ENCODE assay signal across 1 cellular context in the genomic region with DNA sequence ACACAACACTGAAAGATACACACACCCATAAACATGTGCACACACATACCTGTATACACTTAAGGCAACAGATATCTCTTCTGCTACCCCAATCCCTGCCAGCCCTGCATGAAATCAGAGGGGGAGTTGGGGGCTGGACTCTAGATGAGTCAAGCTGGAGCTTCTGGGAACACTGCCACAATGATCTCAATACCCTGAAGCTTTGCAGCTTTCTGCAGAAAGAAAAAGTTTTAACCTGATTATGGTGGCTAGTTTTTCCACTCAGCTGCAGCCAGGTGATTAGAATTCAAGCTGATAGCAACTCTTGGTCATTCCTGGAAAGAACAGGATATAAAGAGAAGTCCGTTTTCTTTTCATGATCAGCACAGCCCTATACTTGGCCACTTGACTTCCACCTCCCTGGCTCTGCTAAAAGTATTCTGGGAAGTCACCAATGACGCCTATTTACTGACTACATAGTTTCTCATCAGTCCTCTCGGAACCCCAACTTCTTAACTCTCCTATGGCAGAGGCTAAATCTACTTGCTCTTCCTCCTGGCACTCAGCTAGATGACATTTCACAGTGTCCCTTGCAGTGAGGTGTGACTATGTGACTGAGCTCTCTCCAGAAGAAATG.
TF ChIP-seq lines count a peak whose summit lies in the region.

No MANE protein-coding gene starts in this region.

TF ChIP-seq in HepG2, 621 proteins besides CTCF, POLR2A, EP300 and RAD21 (continued from another document):
- TF ChIP-seq, protein P1, sequence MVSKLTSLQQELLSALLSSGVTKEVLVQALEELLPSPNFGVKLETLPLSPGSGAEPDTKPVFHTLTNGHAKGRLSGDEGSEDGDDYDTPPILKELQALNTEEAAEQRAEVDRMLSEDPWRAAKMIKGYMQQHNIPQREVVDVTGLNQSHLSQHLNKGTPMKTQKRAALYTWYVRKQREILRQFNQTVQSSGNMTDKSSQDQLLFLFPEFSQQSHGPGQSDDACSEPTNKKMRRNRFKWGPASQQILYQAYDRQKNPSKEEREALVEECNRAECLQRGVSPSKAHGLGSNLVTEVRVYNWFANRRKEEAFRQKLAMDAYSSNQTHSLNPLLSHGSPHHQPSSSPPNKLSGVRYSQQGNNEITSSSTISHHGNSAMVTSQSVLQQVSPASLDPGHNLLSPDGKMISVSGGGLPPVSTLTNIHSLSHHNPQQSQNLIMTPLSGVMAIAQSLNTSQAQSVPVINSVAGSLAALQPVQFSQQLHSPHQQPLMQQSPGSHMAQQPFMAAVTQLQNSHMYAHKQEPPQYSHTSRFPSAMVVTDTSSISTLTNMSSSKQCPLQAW (CRISPR knock-in tag; IDR thresholded peaks at IDR 0.05), result no peak
- TF ChIP-seq ZNF317 (CRISPR knock-in tag; IDR thresholded peaks at IDR 0.05), result no peak
- TF ChIP-seq ZNF136 (CRISPR knock-in tag; IDR thresholded peaks at IDR 0.05; ENCODE audit: low read depth), result no peak
- TF ChIP-seq RFXANK (CRISPR knock-in tag; IDR thresholded peaks at IDR 0.05), result no peak
- TF ChIP-seq NR2F1 (CRISPR knock-in tag; IDR thresholded peaks at IDR 0.05), result no peak
- no peak for TF ChIP-seq TIGD3 (CRISPR knock-in tag; IDR thresholded peaks at IDR 0.05; ENCODE audit: borderline replicate concordance)
- no peak for TF ChIP-seq CEBPZ (IDR thresholded peaks at IDR 0.05; ENCODE audit: low read length)
- TF ChIP-seq HOXA9 (CRISPR knock-in tag; IDR thresholded peaks at IDR 0.05; ENCODE audit: borderline replicate concordance), result no peak
- no peak for TF ChIP-seq FOXC1 (CRISPR knock-in tag; IDR thresholded peaks at IDR 0.05; ENCODE audit: borderline replicate concordance)
- no peak for TF ChIP-seq NFIC (IDR thresholded peaks at IDR 0.05; ENCODE audit: low read length)
